2 cellular contexts compared by ENCODE assay signal in genomic region chr2:176134978-176135575, GRCh38.
TF ChIP-seq lines count a peak whose summit lies in the region.

No MANE protein-coding gene starts in this region.

TF ChIP-seq in HepG2, 621 proteins besides CTCF, POLR2A, EP300 and RAD21:
- peak; percentile 66 for TF ChIP-seq STAG1 (CRISPR knock-in tag; IDR thresholded peaks at IDR 0.05)
- no peak for TF ChIP-seq ZNF607 (CRISPR knock-in tag; IDR thresholded peaks at IDR 0.05; ENCODE audit: borderline replicate concordance)
TF ChIP-seq in HepG2: peak in this region for 1.

TF ChIP-seq in SK-N-SH, 30 proteins besides CTCF, POLR2A, EP300 and RAD21:
- no peak for TF ChIP-seq YY1 (IDR thresholded peaks at IDR 0.05; ENCODE audit: low read depth)
- TF ChIP-seq TCF12 (IDR thresholded peaks at IDR 0.05): peak; percentile 54
- TF ChIP-seq RCOR1 (IDR thresholded peaks at IDR 0.05; ENCODE audit: low read length): peak; percentile 76
- TF ChIP-seq JUND (IDR thresholded peaks at IDR 0.05): no peak
- peak; percentile 30; the same call in 1 of the 2 replicates for TF ChIP-seq RFX5 (IDR thresholded peaks at IDR 0.05; ENCODE audit: low read length)
- TF ChIP-seq IRF3 (IDR thresholded peaks at IDR 0.05; ENCODE audit: low read depth, low read length): no peak
- TF ChIP-seq MXI1 (IDR thresholded peaks at IDR 0.05; ENCODE audit: low read depth, low read length): peak; percentile 41; the same call in 1 of the 2 replicates
- peak; percentile 40; the same call in 1 of the 2 replicates for TF ChIP-seq SMC3 (IDR thresholded peaks at IDR 0.05; ENCODE audit: low read depth, low read length)
- TF ChIP-seq NFIC (IDR thresholded peaks at IDR 0.05; ENCODE audit: borderline replicate concordance): peak; percentile 15; the same call in 1 of the 2 replicates
